Comparison of ENCODE assay signal across 1 cellular context in genomic region chr2:99771691-99772333, GRCh38.
TF ChIP-seq lines count a peak whose summit lies in the region.

No MANE protein-coding gene starts in this region.

TF ChIP-seq in K562, 482 proteins besides CTCF, POLR2A, EP300 and RAD21 (continued from another document and continues in another):
- TF ChIP-seq, protein P1, sequence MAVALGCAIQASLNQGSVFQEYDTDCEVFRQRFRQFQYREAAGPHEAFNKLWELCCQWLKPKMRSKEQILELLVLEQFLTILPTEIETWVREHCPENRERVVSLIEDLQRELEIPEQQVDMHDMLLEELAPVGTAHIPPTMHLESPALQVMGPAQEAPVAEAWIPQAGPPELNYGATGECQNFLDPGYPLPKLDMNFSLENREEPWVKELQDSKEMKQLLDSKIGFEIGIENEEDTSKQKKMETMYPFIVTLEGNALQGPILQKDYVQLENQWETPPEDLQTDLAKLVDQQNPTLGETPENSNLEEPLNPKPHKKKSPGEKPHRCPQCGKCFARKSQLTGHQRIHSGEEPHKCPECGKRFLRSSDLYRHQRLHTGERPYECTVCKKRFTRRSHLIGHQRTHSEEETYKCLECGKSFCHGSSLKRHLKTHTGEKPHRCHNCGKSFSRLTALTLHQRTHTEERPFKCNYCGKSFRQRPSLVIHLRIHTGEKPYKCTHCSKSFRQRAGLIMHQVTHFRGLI (CRISPR knock-in tag; IDR thresholded peaks at IDR 0.05), result 0 out of 2 replicates have a peak, but pooled peaks have one; percentile 45
- TF ChIP-seq HES1 (IDR thresholded peaks at IDR 0.05; ENCODE audit: low read depth) (peak; percentile 75; the same call in 1 of the 2 replicates), PHF20 (IDR thresholded peaks at IDR 0.05; ENCODE audit: partially characterized antibody) (peak; percentile 20), MYC (IDR thresholded peaks at IDR 0.05; ENCODE audit: low read depth, low read length) (peak; percentile 55; the same call in 1 of the 2 replicates), MYC (CRISPR knock-in tag; IDR thresholded peaks at IDR 0.05; ENCODE audit: borderline replicate concordance, low read depth) (no peak; the same call in none of the 2 replicates), FOSL1 (tag; conservative IDR thresholded peaks at IDR 0.05) (peak; percentile 53; the same call in 1 of the 2 replicates), VEZF1 (CRISPR knock-in tag; IDR thresholded peaks at IDR 0.05) (peak; percentile 47; the same call in 1 of the 2 replicates), ZNF740 (CRISPR knock-in tag; IDR thresholded peaks at IDR 0.05) (no peak), ZNF740 (tag; IDR thresholded peaks at IDR 0.05) (no peak), PKNOX1 (IDR thresholded peaks at IDR 0.05) (peak; percentile 83), ZBTB17 (CRISPR knock-in tag; IDR thresholded peaks at IDR 0.05) (peak; percentile 28; the same call in 1 of the 2 replicates), NCOA4 (IDR thresholded peaks at IDR 0.05; ENCODE audit: partially characterized antibody) (no peak), ZNF75A (CRISPR knock-in tag; IDR thresholded peaks at IDR 0.05) (no peak; the same call in 1 of the 2 replicates), TSC22D4 (tag; IDR thresholded peaks at IDR 0.05) (no peak), PYGO2 (tag; IDR thresholded peaks at IDR 0.05) (no peak), CBFA2T2 (conservative IDR thresholded peaks at IDR 0.05) (peak; percentile 90), MNT (conservative IDR thresholded peaks at IDR 0.05) (peak in 1 of 2 experiments; percentile 54; a peak in 1 of 4 replicates), FOXA3 (CRISPR knock-in tag; conservative IDR thresholded peaks at IDR 0.05 in 1 of 2, IDR thresholded peaks at IDR 0.05 in 1 of 2) (0 out of 4 replicates have a peak, but pooled peaks have one; percentile 18 to 61), SMARCC2 (IDR thresholded peaks at IDR 0.05; ENCODE audit: low read depth) (peak; percentile 84), BCOR (IDR thresholded peaks at IDR 0.05) (peak; percentile 38; the same call in 1 of the 2 replicates), BRF1 (IDR thresholded peaks at IDR 0.05; ENCODE audit: borderline replicate concordance, extremely low read depth, insufficient read length) (no peak), FOXK2 (conservative IDR thresholded peaks at IDR 0.05 in 1 of 2, IDR thresholded peaks at IDR 0.05 in 1 of 2; ENCODE audit: low read depth in 2 of 2) (no peak; a peak in 2 of 4 replicates), IFI16 (CRISPR knock-in tag; IDR thresholded peaks at IDR 0.05) (no peak), ZNF133 (CRISPR knock-in tag; IDR thresholded peaks at IDR 0.05) (no peak), CTBP1 (IDR thresholded peaks at IDR 0.05; ENCODE audit: borderline replicate concordance) (peak; percentile 66; the same call in 1 of the 2 replicates), FOXK1 (CRISPR knock-in tag; IDR thresholded peaks at IDR 0.05; ENCODE audit: borderline replicate concordance) (no peak), TRIM24 (IDR thresholded peaks at IDR 0.05) (peak; percentile 45 to 87; a peak in 3 of 4 replicates), MTA1 (IDR thresholded peaks at IDR 0.05; ENCODE audit: borderline replicate concordance) (peak; percentile 77), KHSRP (IDR thresholded peaks at IDR 0.05) (0 out of 2 replicates have a peak, but pooled peaks have one; percentile 42), ZBED1 (IDR thresholded peaks at IDR 0.05) (peak; percentile 66; the same call in 1 of the 2 replicates), ERF (CRISPR knock-in tag; IDR thresholded peaks at IDR 0.05) (0 out of 2 replicates have a peak, but pooled peaks have one; percentile 32), STAT5A (IDR thresholded peaks at IDR 0.05; ENCODE audit: borderline replicate concordance, low read length) (peak; percentile 99), MEF2A (IDR thresholded peaks at IDR 0.05; ENCODE audit: control insufficient read depth, low read depth, low read length) (peak; percentile 41; the same call in 1 of the 2 replicates), BHLHE40 (IDR thresholded peaks at IDR 0.05; ENCODE audit: low read length) (peak; percentile 42), ZNF165 (CRISPR knock-in tag; IDR thresholded peaks at IDR 0.05; ENCODE audit: borderline replicate concordance) (peak; percentile 54; the same call in 1 of the 2 replicates), ZSCAN32 (CRISPR knock-in tag; IDR thresholded peaks at IDR 0.05) (0 out of 2 replicates have a peak, but pooled peaks have one; percentile 30), TBL1XR1 (IDR thresholded peaks at IDR 0.05; ENCODE audit: low read length in 2 of 2) (peak in 1 of 2 experiments; percentile 89; a peak in 2 of 4 replicates), CBFB (CRISPR knock-in tag; IDR thresholded peaks at IDR 0.05) (no peak), NBN (IDR thresholded peaks at IDR 0.05; ENCODE audit: low read depth) (peak; percentile 92), POU5F1 (IDR thresholded peaks at IDR 0.05; ENCODE audit: borderline replicate concordance, low read depth, low read length, partially characterized antibody) (no peak), TGIF2 (CRISPR knock-in tag; IDR thresholded peaks at IDR 0.05) (no peak)
- TF ChIP-seq, protein P2, sequence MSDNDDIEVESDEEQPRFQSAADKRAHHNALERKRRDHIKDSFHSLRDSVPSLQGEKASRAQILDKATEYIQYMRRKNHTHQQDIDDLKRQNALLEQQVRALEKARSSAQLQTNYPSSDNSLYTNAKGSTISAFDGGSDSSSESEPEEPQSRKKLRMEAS (CRISPR knock-in tag; IDR thresholded peaks at IDR 0.05), result no peak
- TF ChIP-seq, protein P3, sequence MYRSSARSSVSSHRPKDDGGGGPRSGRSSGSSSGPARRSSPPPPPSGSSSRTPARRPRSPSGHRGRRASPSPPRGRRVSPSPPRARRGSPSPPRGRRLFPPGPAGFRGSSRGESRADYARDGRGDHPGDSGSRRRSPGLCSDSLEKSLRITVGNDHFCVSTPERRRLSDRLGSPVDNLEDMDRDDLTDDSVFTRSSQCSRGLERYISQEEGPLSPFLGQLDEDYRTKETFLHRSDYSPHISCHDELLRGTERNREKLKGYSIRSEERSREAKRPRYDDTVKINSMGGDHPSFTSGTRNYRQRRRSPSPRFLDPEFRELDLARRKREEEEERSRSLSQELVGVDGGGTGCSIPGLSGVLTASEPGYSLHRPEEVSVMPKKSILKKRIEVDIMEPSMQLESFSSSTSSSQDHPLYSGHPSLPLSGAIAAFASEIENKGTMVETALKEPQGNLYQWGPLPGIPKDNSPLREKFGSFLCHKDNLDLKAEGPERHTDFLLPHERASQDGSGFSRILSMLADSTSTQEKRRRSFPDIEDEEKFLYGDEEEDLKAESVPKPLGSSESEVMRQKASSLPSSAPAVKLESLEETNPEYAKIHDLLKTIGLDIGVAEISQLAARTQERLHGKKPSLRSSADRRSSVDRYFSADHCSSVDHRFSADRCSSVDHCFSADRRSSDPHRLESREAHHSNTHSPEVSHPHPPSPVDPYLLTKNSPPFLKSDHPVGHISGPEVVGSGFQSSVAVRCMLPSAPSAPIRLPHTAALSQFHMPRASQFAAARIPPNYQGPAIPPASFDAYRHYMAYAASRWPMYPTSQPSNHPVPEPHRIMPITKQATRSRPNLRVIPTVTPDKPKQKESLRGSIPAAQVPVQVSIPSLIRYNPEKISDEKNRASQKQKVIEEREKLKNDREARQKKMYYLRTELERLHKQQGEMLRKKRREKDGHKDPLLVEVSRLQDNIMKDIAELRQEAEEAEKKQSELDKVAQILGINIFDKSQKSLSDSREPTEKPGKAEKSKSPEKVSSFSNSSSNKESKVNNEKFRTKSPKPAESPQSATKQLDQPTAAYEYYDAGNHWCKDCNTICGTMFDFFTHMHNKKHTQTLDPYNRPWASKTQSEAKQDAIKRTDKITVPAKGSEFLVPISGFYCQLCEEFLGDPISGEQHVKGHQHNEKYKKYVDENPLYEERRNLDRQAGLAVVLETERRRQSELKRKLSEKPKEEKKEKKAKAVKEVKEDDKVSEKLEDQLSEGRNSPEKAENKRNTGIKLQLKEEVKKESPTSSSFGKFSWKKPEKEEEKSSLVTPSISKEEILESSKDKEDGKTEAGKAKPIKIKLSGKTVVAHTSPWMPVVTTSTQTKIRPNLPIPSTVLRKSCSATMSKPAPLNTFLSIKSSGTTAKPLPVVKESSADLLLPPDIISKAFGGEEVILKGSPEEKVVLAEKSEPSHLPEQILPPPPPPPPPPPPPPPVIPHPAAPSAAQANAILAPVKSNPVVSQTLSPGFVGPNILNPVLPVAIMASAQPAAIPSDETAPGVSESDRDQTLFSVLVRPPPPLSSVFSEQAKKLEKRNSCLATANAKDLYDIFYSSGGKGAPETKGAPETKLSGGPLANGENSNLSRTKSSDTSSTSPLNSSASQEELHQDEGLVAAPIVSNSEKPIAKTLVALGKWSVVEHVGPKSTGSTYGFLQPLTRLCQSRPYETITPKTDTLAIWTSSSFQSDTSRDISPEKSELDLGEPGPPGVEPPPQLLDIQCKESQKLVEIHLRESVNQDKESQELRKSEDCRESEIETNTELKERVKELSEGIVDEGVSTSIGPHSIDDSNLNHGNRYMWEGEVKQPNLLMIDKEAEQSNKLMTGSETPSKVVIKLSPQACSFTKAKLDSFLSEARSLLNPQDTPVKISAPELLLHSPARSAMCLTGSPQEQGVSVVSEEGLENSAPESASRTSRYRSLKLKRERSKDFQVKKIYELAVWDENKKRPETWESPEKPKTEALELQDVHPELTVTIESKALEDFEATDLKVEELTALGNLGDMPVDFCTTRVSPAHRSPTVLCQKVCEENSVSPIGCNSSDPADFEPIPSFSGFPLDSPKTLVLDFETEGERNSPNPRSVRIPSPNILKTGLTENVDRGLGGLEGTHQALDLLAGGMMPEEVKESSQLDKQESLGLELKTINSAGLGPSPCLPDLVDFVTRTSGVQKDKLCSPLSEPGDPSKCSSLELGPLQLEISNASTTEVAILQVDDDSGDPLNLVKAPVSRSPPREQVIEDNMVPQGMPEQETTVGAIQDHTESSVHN (IDR thresholded peaks at IDR 0.05; ENCODE audit: borderline replicate concordance in 1 of 2, low read depth in 1 of 2), result peak in 1 of 2 experiments; percentile 45; a peak in 1 of 4 replicates
- TF ChIP-seq, protein P4, sequence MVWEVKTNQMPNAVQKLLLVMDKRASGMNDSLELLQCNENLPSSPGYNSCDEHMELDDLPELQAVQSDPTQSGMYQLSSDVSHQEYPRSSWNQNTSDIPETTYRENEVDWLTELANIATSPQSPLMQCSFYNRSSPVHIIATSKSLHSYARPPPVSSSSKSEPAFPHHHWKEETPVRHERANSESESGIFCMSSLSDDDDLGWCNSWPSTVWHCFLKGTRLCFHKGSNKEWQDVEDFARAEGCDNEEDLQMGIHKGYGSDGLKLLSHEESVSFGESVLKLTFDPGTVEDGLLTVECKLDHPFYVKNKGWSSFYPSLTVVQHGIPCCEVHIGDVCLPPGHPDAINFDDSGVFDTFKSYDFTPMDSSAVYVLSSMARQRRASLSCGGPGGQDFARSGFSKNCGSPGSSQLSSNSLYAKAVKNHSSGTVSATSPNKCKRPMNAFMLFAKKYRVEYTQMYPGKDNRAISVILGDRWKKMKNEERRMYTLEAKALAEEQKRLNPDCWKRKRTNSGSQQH (CRISPR knock-in tag; IDR thresholded peaks at IDR 0.05), result 0 out of 2 replicates have a peak, but pooled peaks have one; percentile 61
- TF ChIP-seq, protein P5, sequence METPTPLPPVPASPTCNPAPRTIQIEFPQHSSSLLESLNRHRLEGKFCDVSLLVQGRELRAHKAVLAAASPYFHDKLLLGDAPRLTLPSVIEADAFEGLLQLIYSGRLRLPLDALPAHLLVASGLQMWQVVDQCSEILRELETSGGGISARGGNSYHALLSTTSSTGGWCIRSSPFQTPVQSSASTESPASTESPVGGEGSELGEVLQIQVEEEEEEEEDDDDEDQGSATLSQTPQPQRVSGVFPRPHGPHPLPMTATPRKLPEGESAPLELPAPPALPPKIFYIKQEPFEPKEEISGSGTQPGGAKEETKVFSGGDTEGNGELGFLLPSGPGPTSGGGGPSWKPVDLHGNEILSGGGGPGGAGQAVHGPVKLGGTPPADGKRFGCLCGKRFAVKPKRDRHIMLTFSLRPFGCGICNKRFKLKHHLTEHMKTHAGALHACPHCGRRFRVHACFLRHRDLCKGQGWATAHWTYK (CRISPR knock-in tag; IDR thresholded peaks at IDR 0.05), result 0 out of 2 replicates have a peak, but pooled peaks have one; percentile 21
